Comparison of ENCODE assay signal across 1 cellular context in the genomic region with DNA sequence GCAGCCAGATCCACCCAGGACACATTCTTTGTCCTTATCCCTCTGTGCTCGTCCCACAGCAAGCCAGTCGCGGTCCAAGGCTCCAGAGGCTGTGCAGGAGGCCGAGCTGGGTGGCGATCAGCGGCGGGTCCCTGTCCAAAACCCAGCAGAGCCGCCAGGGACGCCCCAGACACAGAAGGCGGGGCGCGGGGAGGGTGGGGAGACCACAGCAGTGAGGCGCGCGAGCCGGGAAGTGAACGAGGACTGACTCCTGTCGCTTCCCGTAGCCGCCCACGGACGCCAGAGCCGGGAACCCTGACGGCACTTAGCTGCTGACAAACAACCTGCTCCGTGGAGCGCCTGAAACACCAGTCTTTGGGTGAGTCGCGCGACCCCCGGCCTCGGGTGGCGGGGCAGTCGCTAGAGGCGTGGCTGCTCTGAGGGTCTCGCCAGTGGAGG.
TF ChIP-seq lines count a peak whose summit lies in the region.

A gene (plus strand): TSS at position 279 of the 438 bp plus-strand sequence. CDS start 2,089 bp downstream, outside the sequence.

TF ChIP-seq in K562, 482 proteins besides CTCF, POLR2A, EP300 and RAD21 (continued from another document and continues in another):
- peak; percentile 78 for TF ChIP-seq LCOR (CRISPR knock-in tag; IDR thresholded peaks at IDR 0.05)
- TF ChIP-seq JUN (IDR thresholded peaks at IDR 0.05; ENCODE audit: borderline replicate concordance, low read depth, low read length), result peak; percentile 32; the same call in 1 of the 2 replicates
- TF ChIP-seq JUN (CRISPR knock-in tag; IDR thresholded peaks at IDR 0.05; ENCODE audit: borderline replicate concordance), result peak; percentile 65; the same call in 1 of the 2 replicates
- TF ChIP-seq, protein P1, sequence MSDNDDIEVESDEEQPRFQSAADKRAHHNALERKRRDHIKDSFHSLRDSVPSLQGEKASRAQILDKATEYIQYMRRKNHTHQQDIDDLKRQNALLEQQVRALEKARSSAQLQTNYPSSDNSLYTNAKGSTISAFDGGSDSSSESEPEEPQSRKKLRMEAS (CRISPR knock-in tag; IDR thresholded peaks at IDR 0.05), result peak; percentile 41; the same call in 1 of the 2 replicates
- TF ChIP-seq, protein P2, sequence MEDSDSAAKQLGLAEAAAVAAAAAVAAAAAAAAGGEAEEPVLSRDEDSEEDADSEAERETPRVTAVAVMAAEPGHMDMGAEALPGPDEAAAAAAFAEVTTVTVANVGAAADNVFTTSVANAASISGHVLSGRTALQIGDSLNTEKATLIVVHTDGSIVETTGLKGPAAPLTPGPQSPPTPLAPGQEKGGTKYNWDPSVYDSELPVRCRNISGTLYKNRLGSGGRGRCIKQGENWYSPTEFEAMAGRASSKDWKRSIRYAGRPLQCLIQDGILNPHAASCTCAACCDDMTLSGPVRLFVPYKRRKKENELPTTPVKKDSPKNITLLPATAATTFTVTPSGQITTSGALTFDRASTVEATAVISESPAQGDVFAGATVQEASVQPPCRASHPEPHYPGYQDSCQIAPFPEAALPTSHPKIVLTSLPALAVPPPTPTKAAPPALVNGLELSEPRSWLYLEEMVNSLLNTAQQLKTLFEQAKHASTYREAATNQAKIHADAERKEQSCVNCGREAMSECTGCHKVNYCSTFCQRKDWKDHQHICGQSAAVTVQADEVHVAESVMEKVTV (CRISPR knock-in tag; IDR thresholded peaks at IDR 0.05), result 0 out of 2 replicates have a peak, but pooled peaks have one; percentile 37
- TF ChIP-seq ZNF143 (CRISPR knock-in tag; IDR thresholded peaks at IDR 0.05), result no peak
- TF ChIP-seq NCOA1 (IDR thresholded peaks at IDR 0.05; ENCODE audit: low read depth), result no peak; the same call in 1 of the 2 replicates
- TF ChIP-seq NFATC3 (IDR thresholded peaks at IDR 0.05), result no peak
- peak; percentile 85 for TF ChIP-seq SMAD4 (CRISPR knock-in tag; conservative IDR thresholded peaks at IDR 0.05)
- TF ChIP-seq, protein P3, sequence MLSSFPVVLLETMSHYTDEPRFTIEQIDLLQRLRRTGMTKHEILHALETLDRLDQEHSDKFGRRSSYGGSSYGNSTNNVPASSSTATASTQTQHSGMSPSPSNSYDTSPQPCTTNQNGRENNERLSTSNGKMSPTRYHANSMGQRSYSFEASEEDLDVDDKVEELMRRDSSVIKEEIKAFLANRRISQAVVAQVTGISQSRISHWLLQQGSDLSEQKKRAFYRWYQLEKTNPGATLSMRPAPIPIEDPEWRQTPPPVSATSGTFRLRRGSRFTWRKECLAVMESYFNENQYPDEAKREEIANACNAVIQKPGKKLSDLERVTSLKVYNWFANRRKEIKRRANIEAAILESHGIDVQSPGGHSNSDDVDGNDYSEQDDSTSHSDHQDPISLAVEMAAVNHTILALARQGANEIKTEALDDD (IDR thresholded peaks at IDR 0.05), result no peak
- TF ChIP-seq ZNF551 (CRISPR knock-in tag; IDR thresholded peaks at IDR 0.05), result no peak
- 0 out of 2 replicates have a peak, but pooled peaks have one; percentile 54 for TF ChIP-seq NCOA6 (IDR thresholded peaks at IDR 0.05)
- no peak for TF ChIP-seq CBFA2T2 (conservative IDR thresholded peaks at IDR 0.05)
- TF ChIP-seq, protein P4, sequence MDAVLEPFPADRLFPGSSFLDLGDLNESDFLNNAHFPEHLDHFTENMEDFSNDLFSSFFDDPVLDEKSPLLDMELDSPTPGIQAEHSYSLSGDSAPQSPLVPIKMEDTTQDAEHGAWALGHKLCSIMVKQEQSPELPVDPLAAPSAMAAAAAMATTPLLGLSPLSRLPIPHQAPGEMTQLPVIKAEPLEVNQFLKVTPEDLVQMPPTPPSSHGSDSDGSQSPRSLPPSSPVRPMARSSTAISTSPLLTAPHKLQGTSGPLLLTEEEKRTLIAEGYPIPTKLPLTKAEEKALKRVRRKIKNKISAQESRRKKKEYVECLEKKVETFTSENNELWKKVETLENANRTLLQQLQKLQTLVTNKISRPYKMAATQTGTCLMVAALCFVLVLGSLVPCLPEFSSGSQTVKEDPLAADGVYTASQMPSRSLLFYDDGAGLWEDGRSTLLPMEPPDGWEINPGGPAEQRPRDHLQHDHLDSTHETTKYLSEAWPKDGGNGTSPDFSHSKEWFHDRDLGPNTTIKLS (IDR thresholded peaks at IDR 0.05; ENCODE audit: borderline replicate concordance, low read depth), result no peak
- TF ChIP-seq, protein P5, sequence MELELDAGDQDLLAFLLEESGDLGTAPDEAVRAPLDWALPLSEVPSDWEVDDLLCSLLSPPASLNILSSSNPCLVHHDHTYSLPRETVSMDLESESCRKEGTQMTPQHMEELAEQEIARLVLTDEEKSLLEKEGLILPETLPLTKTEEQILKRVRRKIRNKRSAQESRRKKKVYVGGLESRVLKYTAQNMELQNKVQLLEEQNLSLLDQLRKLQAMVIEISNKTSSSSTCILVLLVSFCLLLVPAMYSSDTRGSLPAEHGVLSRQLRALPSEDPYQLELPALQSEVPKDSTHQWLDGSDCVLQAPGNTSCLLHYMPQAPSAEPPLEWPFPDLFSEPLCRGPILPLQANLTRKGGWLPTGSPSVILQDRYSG (tag; conservative IDR thresholded peaks at IDR 0.05; ENCODE audit: low read depth), result no peak
- no peak for TF ChIP-seq PHF21A (IDR thresholded peaks at IDR 0.05; ENCODE audit: borderline replicate concordance, low read depth)
- no peak for TF ChIP-seq MCM7 (IDR thresholded peaks at IDR 0.05)
- no peak; the same call in 1 of the 2 replicates for TF ChIP-seq ETV5 (CRISPR knock-in tag; IDR thresholded peaks at IDR 0.05; ENCODE audit: low read depth)
- no peak for TF ChIP-seq POLR2B (IDR thresholded peaks at IDR 0.05; ENCODE audit: low read depth, partially characterized antibody)
- TF ChIP-seq GATAD2B (IDR thresholded peaks at IDR 0.05; ENCODE audit: borderline replicate concordance), result no peak
- no peak for TF ChIP-seq NFE2 (IDR thresholded peaks at IDR 0.05; ENCODE audit: low read depth)
- TF ChIP-seq FOXP1 (CRISPR knock-in tag; IDR thresholded peaks at IDR 0.05), result no peak
- TF ChIP-seq EWSR1 (IDR thresholded peaks at IDR 0.05; ENCODE audit: borderline replicate concordance, low read depth, partially characterized antibody), result no peak
- TF ChIP-seq ELF2 (CRISPR knock-in tag; IDR thresholded peaks at IDR 0.05), result no peak
- TF ChIP-seq, protein P6, sequence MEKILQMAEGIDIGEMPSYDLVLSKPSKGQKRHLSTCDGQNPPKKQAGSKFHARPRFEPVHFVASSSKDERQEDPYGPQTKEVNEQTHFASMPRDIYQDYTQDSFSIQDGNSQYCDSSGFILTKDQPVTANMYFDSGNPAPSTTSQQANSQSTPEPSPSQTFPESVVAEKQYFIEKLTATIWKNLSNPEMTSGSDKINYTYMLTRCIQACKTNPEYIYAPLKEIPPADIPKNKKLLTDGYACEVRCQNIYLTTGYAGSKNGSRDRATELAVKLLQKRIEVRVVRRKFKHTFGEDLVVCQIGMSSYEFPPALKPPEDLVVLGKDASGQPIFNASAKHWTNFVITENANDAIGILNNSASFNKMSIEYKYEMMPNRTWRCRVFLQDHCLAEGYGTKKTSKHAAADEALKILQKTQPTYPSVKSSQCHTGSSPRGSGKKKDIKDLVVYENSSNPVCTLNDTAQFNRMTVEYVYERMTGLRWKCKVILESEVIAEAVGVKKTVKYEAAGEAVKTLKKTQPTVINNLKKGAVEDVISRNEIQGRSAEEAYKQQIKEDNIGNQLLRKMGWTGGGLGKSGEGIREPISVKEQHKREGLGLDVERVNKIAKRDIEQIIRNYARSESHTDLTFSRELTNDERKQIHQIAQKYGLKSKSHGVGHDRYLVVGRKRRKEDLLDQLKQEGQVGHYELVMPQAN (IDR thresholded peaks at IDR 0.05; ENCODE audit: borderline replicate concordance), result no peak
- TF ChIP-seq, protein P7, sequence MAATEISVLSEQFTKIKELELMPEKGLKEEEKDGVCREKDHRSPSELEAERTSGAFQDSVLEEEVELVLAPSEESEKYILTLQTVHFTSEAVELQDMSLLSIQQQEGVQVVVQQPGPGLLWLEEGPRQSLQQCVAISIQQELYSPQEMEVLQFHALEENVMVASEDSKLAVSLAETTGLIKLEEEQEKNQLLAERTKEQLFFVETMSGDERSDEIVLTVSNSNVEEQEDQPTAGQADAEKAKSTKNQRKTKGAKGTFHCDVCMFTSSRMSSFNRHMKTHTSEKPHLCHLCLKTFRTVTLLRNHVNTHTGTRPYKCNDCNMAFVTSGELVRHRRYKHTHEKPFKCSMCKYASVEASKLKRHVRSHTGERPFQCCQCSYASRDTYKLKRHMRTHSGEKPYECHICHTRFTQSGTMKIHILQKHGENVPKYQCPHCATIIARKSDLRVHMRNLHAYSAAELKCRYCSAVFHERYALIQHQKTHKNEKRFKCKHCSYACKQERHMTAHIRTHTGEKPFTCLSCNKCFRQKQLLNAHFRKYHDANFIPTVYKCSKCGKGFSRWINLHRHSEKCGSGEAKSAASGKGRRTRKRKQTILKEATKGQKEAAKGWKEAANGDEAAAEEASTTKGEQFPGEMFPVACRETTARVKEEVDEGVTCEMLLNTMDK (IDR thresholded peaks at IDR 0.05; ENCODE audit: borderline replicate concordance, insufficient read depth, low read depth, low read length, poor library complexity, severe bottlenecking), result no peak
- TF ChIP-seq ZNF232 (CRISPR knock-in tag; IDR thresholded peaks at IDR 0.05), result no peak; the same call in 1 of the 2 replicates
- TF ChIP-seq HMG20B (CRISPR knock-in tag; IDR thresholded peaks at IDR 0.05), result no peak
- TF ChIP-seq HDAC3 (IDR thresholded peaks at IDR 0.05; ENCODE audit: borderline replicate concordance, partially characterized antibody), result no peak
- TF ChIP-seq ZNF212 (CRISPR knock-in tag; IDR thresholded peaks at IDR 0.05), result 0 out of 2 replicates have a peak, but pooled peaks have one; percentile 71
- TF ChIP-seq POLR2AphosphoS5 (IDR thresholded peaks at IDR 0.05; ENCODE audit: control insufficient read depth, insufficient read depth, low read depth, low read length), result 0 out of 2 replicates have a peak, but pooled peaks have one; percentile 43
- TF ChIP-seq, protein P8, sequence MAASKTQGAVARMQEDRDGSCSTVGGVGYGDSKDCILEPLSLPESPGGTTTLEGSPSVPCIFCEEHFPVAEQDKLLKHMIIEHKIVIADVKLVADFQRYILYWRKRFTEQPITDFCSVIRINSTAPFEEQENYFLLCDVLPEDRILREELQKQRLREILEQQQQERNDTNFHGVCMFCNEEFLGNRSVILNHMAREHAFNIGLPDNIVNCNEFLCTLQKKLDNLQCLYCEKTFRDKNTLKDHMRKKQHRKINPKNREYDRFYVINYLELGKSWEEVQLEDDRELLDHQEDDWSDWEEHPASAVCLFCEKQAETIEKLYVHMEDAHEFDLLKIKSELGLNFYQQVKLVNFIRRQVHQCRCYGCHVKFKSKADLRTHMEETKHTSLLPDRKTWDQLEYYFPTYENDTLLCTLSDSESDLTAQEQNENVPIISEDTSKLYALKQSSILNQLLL (CRISPR knock-in tag; IDR thresholded peaks at IDR 0.05; ENCODE audit: borderline replicate concordance), result no peak
- no peak for TF ChIP-seq MYBL2 (IDR thresholded peaks at IDR 0.05; ENCODE audit: low read depth)
- no peak for TF ChIP-seq MYBL2 (CRISPR knock-in tag; IDR thresholded peaks at IDR 0.05; ENCODE audit: borderline replicate concordance)
- TF ChIP-seq, protein P9, sequence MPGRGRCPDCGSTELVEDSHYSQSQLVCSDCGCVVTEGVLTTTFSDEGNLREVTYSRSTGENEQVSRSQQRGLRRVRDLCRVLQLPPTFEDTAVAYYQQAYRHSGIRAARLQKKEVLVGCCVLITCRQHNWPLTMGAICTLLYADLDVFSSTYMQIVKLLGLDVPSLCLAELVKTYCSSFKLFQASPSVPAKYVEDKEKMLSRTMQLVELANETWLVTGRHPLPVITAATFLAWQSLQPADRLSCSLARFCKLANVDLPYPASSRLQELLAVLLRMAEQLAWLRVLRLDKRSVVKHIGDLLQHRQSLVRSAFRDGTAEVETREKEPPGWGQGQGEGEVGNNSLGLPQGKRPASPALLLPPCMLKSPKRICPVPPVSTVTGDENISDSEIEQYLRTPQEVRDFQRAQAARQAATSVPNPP (IDR thresholded peaks at IDR 0.05; ENCODE audit: borderline replicate concordance, insufficient read depth, insufficient read length), result no peak
- no peak for TF ChIP-seq BHLHE40 (IDR thresholded peaks at IDR 0.05; ENCODE audit: low read length)
- TF ChIP-seq, protein P10, sequence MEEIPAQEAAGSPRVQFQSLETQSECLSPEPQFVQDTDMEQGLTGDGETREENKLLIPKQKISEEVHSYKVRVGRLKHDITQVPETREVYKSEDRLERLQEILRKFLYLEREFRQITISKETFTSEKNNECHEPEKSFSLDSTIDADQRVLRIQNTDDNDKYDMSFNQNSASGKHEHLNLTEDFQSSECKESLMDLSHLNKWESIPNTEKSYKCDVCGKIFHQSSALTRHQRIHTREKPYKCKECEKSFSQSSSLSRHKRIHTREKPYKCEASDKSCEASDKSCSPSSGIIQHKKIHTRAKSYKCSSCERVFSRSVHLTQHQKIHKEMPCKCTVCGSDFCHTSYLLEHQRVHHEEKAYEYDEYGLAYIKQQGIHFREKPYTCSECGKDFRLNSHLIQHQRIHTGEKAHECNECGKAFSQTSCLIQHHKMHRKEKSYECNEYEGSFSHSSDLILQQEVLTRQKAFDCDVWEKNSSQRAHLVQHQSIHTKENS (CRISPR knock-in tag; IDR thresholded peaks at IDR 0.05), result no peak
- no peak for TF ChIP-seq PYGO2 (tag; IDR thresholded peaks at IDR 0.05)
- no peak for TF ChIP-seq ZNF507 (tag; conservative IDR thresholded peaks at IDR 0.05)
- no peak for TF ChIP-seq CBX8 (IDR thresholded peaks at IDR 0.05; ENCODE audit: borderline replicate concordance, extremely low read depth, low read depth, low read length, poor library complexity, severe bottlenecking)
- no peak for TF ChIP-seq RBM17 (IDR thresholded peaks at IDR 0.05; ENCODE audit: borderline replicate concordance, low read depth, low read length)
- TF ChIP-seq ZNF217 (CRISPR knock-in tag; IDR thresholded peaks at IDR 0.05), result no peak
- no peak for TF ChIP-seq ZSCAN32 (CRISPR knock-in tag; IDR thresholded peaks at IDR 0.05)
- TF ChIP-seq CREM (IDR thresholded peaks at IDR 0.05; ENCODE audit: low read depth), result peak; percentile 66; the same call in 1 of the 2 replicates
- TF ChIP-seq ELF1 (tag; IDR thresholded peaks at IDR 0.05), result peak; percentile 52
- no peak for TF ChIP-seq TAF9B (IDR thresholded peaks at IDR 0.05; ENCODE audit: partially characterized antibody)
- no peak for TF ChIP-seq ZNF717 (CRISPR knock-in tag; IDR thresholded peaks at IDR 0.05)
- TF ChIP-seq KAT8 (IDR thresholded peaks at IDR 0.05; ENCODE audit: low read depth), result no peak
- TF ChIP-seq, protein P11, sequence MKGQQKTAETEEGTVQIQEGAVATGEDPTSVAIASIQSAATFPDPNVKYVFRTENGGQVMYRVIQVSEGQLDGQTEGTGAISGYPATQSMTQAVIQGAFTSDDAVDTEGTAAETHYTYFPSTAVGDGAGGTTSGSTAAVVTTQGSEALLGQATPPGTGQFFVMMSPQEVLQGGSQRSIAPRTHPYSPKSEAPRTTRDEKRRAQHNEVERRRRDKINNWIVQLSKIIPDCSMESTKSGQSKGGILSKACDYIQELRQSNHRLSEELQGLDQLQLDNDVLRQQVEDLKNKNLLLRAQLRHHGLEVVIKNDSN (CRISPR knock-in tag; IDR thresholded peaks at IDR 0.05), result no peak
- TF ChIP-seq ATF7 (IDR thresholded peaks at IDR 0.05), result peak; percentile 53; the same call in 1 of the 2 replicates
- no peak for TF ChIP-seq DIDO1 (tag; IDR thresholded peaks at IDR 0.05; ENCODE audit: low read depth)
- TF ChIP-seq SRSF7 (optimal IDR thresholded peaks at IDR 0.05; ENCODE audit: low read depth, low read length), result no peak
- TF ChIP-seq XRCC5 (IDR thresholded peaks at IDR 0.05; ENCODE audit: low read depth, low read length), result no peak
- no peak for TF ChIP-seq PHB (CRISPR knock-in tag; IDR thresholded peaks at IDR 0.05)
- no peak for TF ChIP-seq ZBTB8A (IDR thresholded peaks at IDR 0.05; ENCODE audit: partially characterized antibody)
- no peak for TF ChIP-seq ZNF133 (CRISPR knock-in tag; IDR thresholded peaks at IDR 0.05)
- TF ChIP-seq EGR1 (conservative IDR thresholded peaks at IDR 0.05), result peak; percentile 98
